Comparison of ENCODE assay signal across 8 cellular contexts in genomic region chr2:202375611-202376408, GRCh38. TPM values are rescaled to one million over a fixed set of nuclear protein-coding genes. Genes with fewer than 3 reads are reported as not detected.
A peak's percentile ranks its signal among the peaks of the same experiment; 100 is the strongest.
DNase-seq lines count a peak whose midpoint lies in the region; ATAC-seq and TF ChIP-seq lines count a peak whose summit lies in the region.

TSS of gene BMPR2 (plus strand) at chr2:202376327. CDS start at chr2:202377475, 1,148 bp downstream.

- 1% methylated on average over 33 to 39 of the region's 70 CpGs for WGBS in lower leg skin, 2 donors

- H3K4me1 ChIP-seq in BLaER1 treated with 17β-estradiol and CSF1 and Interleukin-3, amounts not matched to agents 10 nM and 100 nM: peaks cover 12 to 33% (median 20%) of the 10 kb centered on the region in 10 experiments
- H3K4me1 ChIP-seq in duodenal mucosa (ENCODE audit: control insufficient read depth in 1 of 2, insufficient read depth in 2 of 2, low read length in 2 of 2): peaks cover 9 to 16% of the 10 kb centered on the region in 2 donors

- H3K9me3 ChIP-seq in BLaER1 treated with 17β-estradiol and CSF1 and Interleukin-3, amounts not matched to agents 10 nM and 100 nM (replicated peaks in 1 of 11): no peaks in the 10 kb centered on the region
- no peaks in the 10 kb centered on the region for H3K9me3 ChIP-seq in duodenal mucosa (ENCODE audit: control insufficient read depth in 1 of 2, low read length in 2 of 2)

- peak; percentile 98 for DNase-seq in NCI-H748 (lab: John Stamatoyannopoulos, UW; ENCODE audit: unreplicated experiment)
- DNase-seq in activated CD4-positive, alpha-beta T cell treated with anti-CD3 and anti-CD28 coated beads, Interleukin-2, amount 50 U/mL, for 48 hours: peak; percentile 83 to 85
- peak; percentile 82 to 96 for DNase-seq in lower leg skin (ENCODE audit: low spot score in 2 of 2)
- peak; percentile 75 to 86 for DNase-seq in stimulated activated CD4-positive, alpha-beta T cell treated with anti-CD3 and anti-CD28 coated beads, Interleukin-4, amount 100 ng/mL, for 4 hours

- H3K27me3 ChIP-seq in BLaER1 treated with 17β-estradiol and CSF1 and Interleukin-3, amounts not matched to agents 10 nM and 100 nM: peaks cover 23 to 57% (median 49%) of the 10 kb centered on the region in 11 experiments
- H3K27me3 ChIP-seq in duodenal mucosa (ENCODE audit: control insufficient read depth in 1 of 2, insufficient read depth in 2 of 2, low read length in 2 of 2): no peaks in the 10 kb centered on the region

- peak within 1 kb of the TSS; percentile 77 to 97 (median 93) for H3K4me2 ChIP-seq in BLaER1 treated with 17β-estradiol and CSF1 and Interleukin-3, amounts not matched to agents 10 nM and 100 nM

- no peak for TF ChIP-seq POLR2A in lower leg skin (IDR thresholded peaks at IDR 0.05)

- peak within 1 kb of the TSS; percentile 79 to 98 (median 88) for H3K4me3 ChIP-seq in BLaER1 treated with 17β-estradiol and CSF1 and Interleukin-3, amounts not matched to agents 10 nM and 100 nM
- peak within 1 kb of the TSS; percentile 89 to 94 for H3K4me3 ChIP-seq in duodenal mucosa (ENCODE audit: low read depth in 1 of 2, low read length in 2 of 2)
- H3K4me3 ChIP-seq in lower leg skin (ENCODE audit: low read depth, poor library complexity, severe bottlenecking): peak within 1 kb of the TSS; percentile 86

- intact Hi-C loops in lower leg skin (cut with DNase I; ENCODE audit: low total_unique reads): no loop called here

- TF ChIP-seq CTCF in lower leg skin (IDR thresholded peaks at IDR 0.05): no peak

- peak within 1 kb of the TSS; percentile 81 to 92 (median 88) for H3K9ac ChIP-seq in BLaER1 treated with 17β-estradiol and CSF1 and Interleukin-3, amounts not matched to agents 10 nM and 100 nM
- peak within 1 kb of the TSS; percentile 80 to 98 for H3K9ac ChIP-seq in duodenal mucosa (ENCODE audit: low read depth in 1 of 2, low read length in 2 of 2)

- ATAC-seq in GM19372 (IDR thresholded peaks at IDR 0.05; ENCODE audit: low read depth, unreplicated experiment): peak; percentile 72
- peak; percentile 69 for ATAC-seq in HG03521 (IDR thresholded peaks at IDR 0.05; ENCODE audit: unreplicated experiment)

- H3K36me3 ChIP-seq in BLaER1 treated with 17β-estradiol and CSF1 and Interleukin-3, amounts not matched to agents 10 nM and 100 nM: no peaks in the 10 kb centered on the region
- H3K36me3 ChIP-seq in duodenal mucosa (ENCODE audit: control insufficient read depth in 1 of 2, insufficient read depth in 2 of 2, low read length in 2 of 2): no peaks in the 10 kb centered on the region

- H4K20me1 ChIP-seq in BLaER1 treated with 17β-estradiol and CSF1 and Interleukin-3, amounts not matched to agents 10 nM and 100 nM: peaks cover 2 to 43% (median 39%) of the 10 kb centered on the region in 11 experiments; a peak in 19 of 22 replicates

- peak within 1 kb of the TSS; percentile 77 to 90 (median 86) for H3K27ac ChIP-seq in BLaER1 treated with 17β-estradiol and CSF1 and Interleukin-3, amounts not matched to agents 10 nM and 100 nM
- H3K27ac ChIP-seq in duodenal mucosa (ENCODE audit: low read depth, low read length): peak within 1 kb of the TSS; percentile 92

RNA-seq across cellular contexts. Expression of gene BMPR2, which starts in this region (rescaled TPM):
- 10 to 100 TPM; 30.4 to 50.2 (median 36.5) TPM for total RNA-seq in lower leg skin

Comparison
In these comparisons a context has a peak if more than half of its experiments do, and no peak if none do; other contexts are left out.
1. Peak in every context shown above with its lines: DNase-seq, ATAC-seq, H3K4me3 ChIP-seq and H3K27ac ChIP-seq.